In genomic region chr1:55302972-55303371, GRCh38 we compare ENCODE assay signal across 7 cellular contexts.
"Had no signal": no experiment of that assay in that cellular context is flagged by ENCODE, and none has a peak within 500 bp of the region (broad histone marks: within the 10 kb centered on the region; RNA-seq: fewer than 3 reads in every experiment).

No MANE protein-coding gene starts in this region.

- H3K4me1 ChIP-seq: HAP-1 had no signal

- H3K4me2 ChIP-seq: GM23338 had no signal

- H3K36me3 ChIP-seq: HAP-1 had no signal

- H3K4me3 ChIP-seq: GM23338, HAP-1, K562 had no signal

- ATAC-seq: GM23338, HCT116, K562 had no signal

- H2AFZ ChIP-seq: GM23338 had no signal

- DNase-seq: HFFc6, IMR-90, KG1 had no signal

- H3K27ac Mint-ChIP-seq: GM23338, HFFc6 had no signal

- H3K4me3 Mint-ChIP-seq: GM23338, HFFc6 had no signal

- H3K9me3 Mint-ChIP-seq: GM23338 had no signal

- H3K9me3 ChIP-seq: HAP-1 had no signal
